Comparison of ENCODE assay signal across 1 cellular context in the genomic region with DNA sequence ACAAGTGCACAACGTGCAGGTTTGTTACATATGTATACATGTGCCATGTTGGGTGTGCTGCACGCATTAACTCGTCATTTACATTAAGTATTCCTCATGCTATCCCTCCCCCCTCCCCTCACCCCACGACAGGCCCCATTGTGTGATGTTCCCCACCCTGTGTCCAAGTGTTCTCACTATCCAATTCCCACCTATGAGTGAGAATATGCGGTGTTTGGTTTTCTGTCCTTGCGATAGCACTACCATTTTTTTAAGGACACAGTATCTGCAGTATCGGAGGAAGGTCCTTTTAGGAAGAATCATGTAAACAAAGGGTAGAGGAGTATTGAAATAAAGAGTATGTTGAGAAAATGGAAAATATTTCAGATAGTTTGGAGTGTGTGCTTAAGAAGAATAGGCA.
TF ChIP-seq lines count a peak whose summit lies in the region.

No MANE protein-coding gene starts in this region.

TF ChIP-seq in HepG2, 621 proteins besides CTCF, POLR2A, EP300 and RAD21:
- TF ChIP-seq ZNF382 (CRISPR knock-in tag; IDR thresholded peaks at IDR 0.05; ENCODE audit: borderline replicate concordance), result no peak
- TF ChIP-seq U2AF1 (optimal IDR thresholded peaks at IDR 0.05; ENCODE audit: low read depth, low read length), result no peak
- TF ChIP-seq, protein P1, sequence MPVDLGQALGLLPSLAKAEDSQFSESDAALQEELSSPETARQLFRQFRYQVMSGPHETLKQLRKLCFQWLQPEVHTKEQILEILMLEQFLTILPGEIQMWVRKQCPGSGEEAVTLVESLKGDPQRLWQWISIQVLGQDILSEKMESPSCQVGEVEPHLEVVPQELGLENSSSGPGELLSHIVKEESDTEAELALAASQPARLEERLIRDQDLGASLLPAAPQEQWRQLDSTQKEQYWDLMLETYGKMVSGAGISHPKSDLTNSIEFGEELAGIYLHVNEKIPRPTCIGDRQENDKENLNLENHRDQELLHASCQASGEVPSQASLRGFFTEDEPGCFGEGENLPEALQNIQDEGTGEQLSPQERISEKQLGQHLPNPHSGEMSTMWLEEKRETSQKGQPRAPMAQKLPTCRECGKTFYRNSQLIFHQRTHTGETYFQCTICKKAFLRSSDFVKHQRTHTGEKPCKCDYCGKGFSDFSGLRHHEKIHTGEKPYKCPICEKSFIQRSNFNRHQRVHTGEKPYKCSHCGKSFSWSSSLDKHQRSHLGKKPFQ (CRISPR knock-in tag; IDR thresholded peaks at IDR 0.05; ENCODE audit: insufficient replicate concordance), result peak; percentile 68
- no peak for TF ChIP-seq MYNN (CRISPR knock-in tag; IDR thresholded peaks at IDR 0.05; ENCODE audit: low read depth)
